In genomic region chr13:106372199-106373160, GRCh38 we compare ENCODE assay signal across 1 cellular context.
TF ChIP-seq lines count a peak whose summit lies in the region.

No MANE protein-coding gene starts in this region.

TF ChIP-seq in GM12878, 131 proteins besides CTCF, POLR2A, EP300 and RAD21 (continued from another document):
- TF ChIP-seq NKRF (conservative IDR thresholded peaks at IDR 0.05) (0 out of 2 replicates have a peak, but pooled peaks have one; percentile 38), ZBTB33 (IDR thresholded peaks at IDR 0.05) (no peak), ZSCAN29 (IDR thresholded peaks at IDR 0.05) (no peak), BCL11A (IDR thresholded peaks at IDR 0.05; ENCODE audit: low read depth, low read length) (no peak), PML (IDR thresholded peaks at IDR 0.05; ENCODE audit: low read length) (no peak), MEF2B (IDR thresholded peaks at IDR 0.05; ENCODE audit: partially characterized antibody, poor library complexity, severe bottlenecking) (peak; percentile 87), PRDM15 (CRISPR knock-in tag; IDR thresholded peaks at IDR 0.05) (no peak), HCFC1 (IDR thresholded peaks at IDR 0.05; ENCODE audit: low read length) (no peak), DPF2 (IDR thresholded peaks at IDR 0.05) (no peak), SRF (IDR thresholded peaks at IDR 0.05; ENCODE audit: low read depth in 2 of 2, low read length in 2 of 2) (no peak), TCF7 (IDR thresholded peaks at IDR 0.05; ENCODE audit: borderline replicate concordance) (no peak), IRF3 (IDR thresholded peaks at IDR 0.05) (no peak), IKZF1 (conservative IDR thresholded peaks at IDR 0.05) (no peak), YBX1 (IDR thresholded peaks at IDR 0.05) (no peak), HDAC2 (IDR thresholded peaks at IDR 0.05) (no peak), RAD51 (IDR thresholded peaks at IDR 0.05) (peak; percentile 63; the same call in 1 of the 2 replicates), SREBF2 (IDR thresholded peaks at IDR 0.05; ENCODE audit: low read length) (no peak), E2F8 (IDR thresholded peaks at IDR 0.05; ENCODE audit: low read depth, partially characterized antibody) (no peak), KAT2A (conservative IDR thresholded peaks at IDR 0.05; ENCODE audit: control insufficient read depth, low read depth, low read length) (no peak), TAF1 (IDR thresholded peaks at IDR 0.05; ENCODE audit: borderline replicate concordance, low read depth, low read length) (no peak), MXI1 (IDR thresholded peaks at IDR 0.05; ENCODE audit: low read depth, low read length) (no peak), POLR2AphosphoS5 (IDR thresholded peaks at IDR 0.05; ENCODE audit: low read length) (no peak), BHLHE40 (IDR thresholded peaks at IDR 0.05; ENCODE audit: borderline replicate concordance in 1 of 2, low read depth in 2 of 2, low read length in 1 of 2) (peak; percentile 53 to 66; a peak in 1 of 4 replicates), USF2 (IDR thresholded peaks at IDR 0.05; ENCODE audit: borderline replicate concordance, low read depth, low read length) (no peak; the same call in 1 of the 2 replicates), BACH1 (IDR thresholded peaks at IDR 0.05; ENCODE audit: borderline replicate concordance) (no peak), SMAD1 (IDR thresholded peaks at IDR 0.05; ENCODE audit: low read depth, partially characterized antibody) (no peak), MTA2 (IDR thresholded peaks at IDR 0.05; ENCODE audit: low read depth) (peak; percentile 40; the same call in 1 of the 2 replicates), PAX8 (IDR thresholded peaks at IDR 0.05) (no peak), WRNIP1 (IDR thresholded peaks at IDR 0.05; ENCODE audit: borderline replicate concordance, low read depth, low read length) (no peak), CBX3 (IDR thresholded peaks at IDR 0.05; ENCODE audit: borderline replicate concordance, low read depth) (no peak), RB1 (IDR thresholded peaks at IDR 0.05; ENCODE audit: borderline replicate concordance) (no peak), RFX5 (IDR thresholded peaks at IDR 0.05; ENCODE audit: low read depth, low read length) (no peak), ZNF24 (IDR thresholded peaks at IDR 0.05) (no peak), CHD4 (IDR thresholded peaks at IDR 0.05) (no peak), CEBPZ (IDR thresholded peaks at IDR 0.05; ENCODE audit: low read depth, low read length) (no peak), POU2F2 (IDR thresholded peaks at IDR 0.05; ENCODE audit: borderline replicate concordance, low read depth, low read length) (no peak), SREBF1 (IDR thresholded peaks at IDR 0.05; ENCODE audit: low read length) (no peak), CREM (IDR thresholded peaks at IDR 0.05; ENCODE audit: low read depth) (no peak), NFIC (IDR thresholded peaks at IDR 0.05; ENCODE audit: low read depth, low read length) (0 out of 2 replicates have a peak, but pooled peaks have one; percentile 23), ZNF384 (IDR thresholded peaks at IDR 0.05; ENCODE audit: borderline replicate concordance, low read depth, low read length) (no peak), POLR2AphosphoS2 (IDR thresholded peaks at IDR 0.05; ENCODE audit: low read depth, low read length) (no peak)
